Comparison of ENCODE assay signal across 22 cellular contexts in the genomic region with DNA sequence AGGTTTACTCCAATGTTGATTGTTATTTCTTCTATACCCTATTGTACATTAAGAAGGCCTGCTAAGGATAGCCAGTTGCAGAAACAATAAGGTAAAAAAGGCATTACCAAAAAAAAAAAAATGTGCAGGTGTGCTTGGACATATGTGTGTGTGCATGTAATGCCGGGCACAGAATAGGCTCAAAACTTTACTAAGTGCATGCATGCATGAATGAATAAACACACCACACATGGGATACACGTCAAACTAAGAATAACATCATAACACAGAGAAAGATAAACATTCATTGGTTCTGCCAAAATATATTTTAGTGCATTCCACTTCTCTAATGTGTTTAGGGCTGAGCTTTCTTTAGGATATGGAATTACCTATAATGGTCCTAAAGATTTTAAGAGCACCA.
A peak's percentile ranks its signal among the peaks of the same experiment; 100 is the strongest.
DNase-seq lines count a peak whose midpoint lies in the region; ATAC-seq and TF ChIP-seq lines count a peak whose summit lies in the region.
"Had no signal": no experiment of that assay in that cellular context is flagged by ENCODE, and none has a peak within 500 bp of the region (broad histone marks: within the 10 kb centered on the region; RNA-seq: fewer than 3 reads in every experiment).

No MANE protein-coding gene starts in this region.

- H3K9me3 ChIP-seq in OCI-LY3 (ENCODE audit: insufficient read depth, low read length), result no peaks in the 10 kb centered on the region
- H3K9me3 ChIP-seq: ascending aorta, Caco-2, HAP-1, spleen, thoracic aorta had no signal

- H3K4me2 ChIP-seq in OCI-LY3 (ENCODE audit: low read length), result no peak overlapping the region
- H3K4me2 ChIP-seq: hepatocyte had no signal

- peaks cover 96% of the 10 kb centered on the region for H4K20me1 ChIP-seq in OCI-LY3 (ENCODE audit: insufficient read depth, low read length)

- ATAC-seq in GM18511 (IDR thresholded peaks at IDR 0.05; ENCODE audit: unreplicated experiment) (peak; percentile 72), GM19438 (IDR thresholded peaks at IDR 0.05; ENCODE audit: low read depth, unreplicated experiment) (peak; percentile 68), HG02798 (IDR thresholded peaks at IDR 0.05; ENCODE audit: poor library complexity, unreplicated experiment) (peak; percentile 51), GM19324 (IDR thresholded peaks at IDR 0.05; ENCODE audit: low FRiP score, unreplicated experiment) (no peak)

- H3K27me3 ChIP-seq in OCI-LY3 (ENCODE audit: low read depth, low read length), result no peaks in the 10 kb centered on the region
- H3K27me3 ChIP-seq: ascending aorta, hepatocyte, spleen had no signal

- no peak for TF ChIP-seq CTCF in OCI-LY3 (IDR thresholded peaks at IDR 0.05; ENCODE audit: low read depth, low read length)

- H3K9ac ChIP-seq in OCI-LY3 (ENCODE audit: low read length), result no peak overlapping the region

- peaks cover 78% of the 10 kb centered on the region for H3K36me3 ChIP-seq in OCI-LY3 (replicated peaks; ENCODE audit: low read depth, low read length)
- H3K36me3 ChIP-seq: ascending aorta, HAP-1, thoracic aorta had no signal

- H3K79me2 ChIP-seq in OCI-LY3 (ENCODE audit: low read length), result peaks cover 98% of the 10 kb centered on the region

- H3K4me1 ChIP-seq in OCI-LY3 (ENCODE audit: low read length), result peaks cover 38% of the 10 kb centered on the region
- H3K4me1 ChIP-seq: Caco-2, HAP-1 had no signal

- H3K27ac ChIP-seq in OCI-LY3 (ENCODE audit: low read length), result peak overlapping the region; percentile 1; the same call in 1 of the 2 replicates
- H3K27ac ChIP-seq: ascending aorta, spleen, thoracic aorta had no signal

- H2AFZ ChIP-seq in OCI-LY3 (ENCODE audit: low read depth, low read length), result no peak overlapping the region
- H2AFZ ChIP-seq: hepatocyte had no signal

- DNase-seq in SIG-M5 (lab: John Stamatoyannopoulos, UW) (no peak), NCI-H345 (lab: John Stamatoyannopoulos, UW) (no peak), cortex of kidney (lab: John Stamatoyannopoulos, UW) (no peak)
- DNase-seq: activated CD4-positive, alpha-beta T cell treated with anti-CD3 and anti-CD28 coated beads for 48 hours; activated naive CD4-positive, alpha-beta T cell treated with anti-CD3 and anti-CD28 coated beads for 36 hours; Caco-2; endodermal cell; KBM-7; kidney; NCI-H1048; NCI-H2029 treated with DMSO at 0.1 percent for 48 hours; NCI-H510A treated with DMSO at 0.1 percent for 48 hours; spleen had no signal

- H3K4me3 ChIP-seq in OCI-LY3 (ENCODE audit: low read length), result no peak overlapping the region
- H3K4me3 ChIP-seq: ascending aorta, HAP-1, hepatocyte, spleen, thoracic aorta had no signal
